19 cellular contexts compared by ENCODE assay signal in the genomic region with DNA sequence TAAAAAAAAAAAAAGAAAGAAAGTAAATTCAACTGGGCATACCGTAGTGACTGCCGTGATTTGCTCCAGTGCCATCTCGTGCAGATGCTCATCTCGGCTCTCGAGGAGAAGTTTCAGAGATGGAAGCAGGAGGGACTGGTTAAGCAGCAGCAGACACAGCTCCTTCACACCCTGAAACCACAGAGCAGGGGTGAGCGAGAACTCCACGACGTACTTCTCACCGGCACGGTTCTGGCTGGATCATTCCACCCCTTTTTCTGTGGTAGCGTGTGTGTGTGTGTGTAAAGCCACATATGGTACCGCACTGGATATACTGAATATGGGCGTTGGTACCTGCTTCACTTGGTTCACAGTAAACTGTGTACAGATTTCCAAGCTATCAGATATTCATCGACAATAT.
"Had no signal": no experiment of that assay in that cellular context is flagged by ENCODE, and none has a peak within 500 bp of the region (broad histone marks: within the 10 kb centered on the region; RNA-seq: fewer than 3 reads in every experiment).

No MANE protein-coding gene starts in this region.

- H3K27ac Mint-ChIP-seq: activated CD4-positive, alpha-beta T cell treated with anti-CD3 and anti-CD28 coated beads for 36 hours; activated CD8-positive, alpha-beta memory T cell treated with anti-CD3 and anti-CD28 coated beads, Interleukin-2, amount 10 ng/mL, durations not matched to agents 7 days and 5 days; activated naive CD8-positive, alpha-beta T cell treated with anti-CD3 and anti-CD28 coated beads, Interleukin-2, amount 10 ng/mL, durations not matched to agents 7 days and 5 days; activated T-helper 2 cell treated with anti-CD3 and anti-CD28 coated beads, Interferon-gamma antibody, Interleukin-2, Interleukin-4, amounts not matched to agents 10 μg/mL and 5 μg/mL and 100 μg/mL, durations not matched to agents 14 hours and 24 hours and 36 hours; nephron progenitor cell; stimulated activated naive CD8-positive, alpha-beta T cell treated with anti-CD3 and anti-CD28 coated beads, Interleukin-15, amount 100 ng/mL, for 72 hours; type B pancreatic cell had no signal

- H3K9me3 Mint-ChIP-seq: activated naive CD8-positive, alpha-beta T cell treated with anti-CD3 and anti-CD28 coated beads, Interleukin-2, amount 10 ng/mL, durations not matched to agents 7 days and 5 days; activated T-helper 2 cell treated with anti-CD3 and anti-CD28 coated beads, Interferon-gamma antibody, Interleukin-2, Interleukin-4, amounts not matched to agents 10 μg/mL and 5 μg/mL and 100 μg/mL, durations not matched to agents 14 hours and 24 hours and 36 hours; nephron progenitor cell; stimulated activated naive CD8-positive, alpha-beta T cell treated with anti-CD3 and anti-CD28 coated beads, Interleukin-15, amount 100 ng/mL, for 72 hours; type B pancreatic cell had no signal

- H3K36me3 ChIP-seq: colonic mucosa had no signal

- DNase-seq: activated CD4-positive, alpha-beta T cell treated with anti-CD3 and anti-CD28 coated beads for 36 hours; activated CD4-positive, alpha-beta T cell treated with anti-CD3 and anti-CD28 coated beads, Interleukin-2, amount 50 U/mL, for 48 hours; activated CD8-positive, alpha-beta memory T cell treated with anti-CD3 and anti-CD28 coated beads, Interleukin-2, amount 10 ng/mL, durations not matched to agents 7 days and 5 days; activated naive CD8-positive, alpha-beta T cell treated with anti-CD3 and anti-CD28 coated beads, Interleukin-2, amount 10 ng/mL, durations not matched to agents 7 days and 5 days; body of pancreas; caudate nucleus; colonic mucosa; kidney; nephron progenitor cell; occipital lobe; posterior cingulate gyrus; sigmoid colon; stimulated activated naive CD8-positive, alpha-beta T cell treated with anti-CD3 and anti-CD28 coated beads, Interleukin-15, amount 100 ng/mL, for 72 hours had no signal

- H3K27me3 Mint-ChIP-seq: activated naive CD8-positive, alpha-beta T cell treated with anti-CD3 and anti-CD28 coated beads, Interleukin-2, amount 10 ng/mL, durations not matched to agents 7 days and 5 days; type B pancreatic cell had no signal

- ATAC-seq: activated CD4-positive, alpha-beta T cell treated with anti-CD3 and anti-CD28 coated beads for 36 hours; activated CD8-positive, alpha-beta memory T cell treated with anti-CD3 and anti-CD28 coated beads, Interleukin-2, amount 10 ng/mL, durations not matched to agents 7 days and 5 days; body of pancreas; left lobe of liver; stimulated activated naive CD8-positive, alpha-beta T cell treated with anti-CD3 and anti-CD28 coated beads, Interleukin-15, amount 100 ng/mL, for 72 hours had no signal

- H3K9me3 ChIP-seq: body of pancreas, colonic mucosa, sigmoid colon, SJSA1, suprapubic skin had no signal

- H3K4me3 ChIP-seq: body of pancreas, colonic mucosa, lung, sigmoid colon, SJSA1, suprapubic skin had no signal

- H3K4me3 Mint-ChIP-seq: activated CD4-positive, alpha-beta T cell treated with anti-CD3 and anti-CD28 coated beads for 36 hours; activated CD8-positive, alpha-beta memory T cell treated with anti-CD3 and anti-CD28 coated beads, Interleukin-2, amount 10 ng/mL, durations not matched to agents 7 days and 5 days; activated naive CD8-positive, alpha-beta T cell treated with anti-CD3 and anti-CD28 coated beads, Interleukin-2, amount 10 ng/mL, durations not matched to agents 7 days and 5 days; nephron progenitor cell; stimulated activated naive CD8-positive, alpha-beta T cell treated with anti-CD3 and anti-CD28 coated beads, Interleukin-15, amount 100 ng/mL, for 72 hours; type B pancreatic cell had no signal

- H3K27me3 ChIP-seq: body of pancreas, colonic mucosa, sigmoid colon, SJSA1, suprapubic skin had no signal

- H3K4me1 ChIP-seq: body of pancreas, colonic mucosa, suprapubic skin had no signal

- H3K27ac ChIP-seq: body of pancreas, colonic mucosa, sigmoid colon, SJSA1, suprapubic skin had no signal
